In the genomic region with DNA sequence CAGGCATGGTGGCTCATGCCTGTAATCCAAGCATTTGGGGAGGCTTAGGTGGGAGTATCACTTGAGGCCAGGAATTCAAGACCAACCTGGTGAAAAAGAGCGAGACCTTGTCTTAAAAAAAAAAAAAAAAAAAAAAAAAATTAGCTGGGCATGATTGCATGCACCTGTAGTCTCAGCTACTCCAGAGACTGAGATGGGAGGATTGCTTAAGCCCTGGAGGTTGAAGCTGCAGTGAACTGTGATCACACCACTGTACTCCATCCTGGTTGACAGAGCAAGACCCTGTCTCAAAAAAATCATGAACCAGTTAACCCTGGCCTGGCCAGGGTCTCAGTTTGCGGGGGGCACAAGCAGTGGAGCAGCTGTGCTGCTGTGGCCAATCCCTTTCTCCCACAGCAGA, we compare ENCODE assay signal across 1 cellular context.
A peak's percentile ranks its signal among the peaks of the same experiment; 100 is the strongest.
TF ChIP-seq lines count a peak whose summit lies in the region.

No MANE protein-coding gene starts in this region.

TF ChIP-seq in HEK293, 187 proteins besides CTCF, POLR2A, EP300 and RAD21 (continued from another document):
- TF ChIP-seq ZNF121 (tag by site-specific recombination; IDR thresholded peaks at IDR 0.05), result no peak
- peak; percentile 60; the same call in 1 of the 2 replicates for TF ChIP-seq ZNF394 (tag by site-specific recombination; IDR thresholded peaks at IDR 0.05; ENCODE audit: borderline replicate concordance)
